ENCODE assay signal across 8 cellular contexts in genomic region chr13:26022538-26023292, GRCh38. TPM values are rescaled to one million over a fixed set of nuclear protein-coding genes. Genes with fewer than 3 reads are reported as not detected.
DNase-seq lines count a peak whose midpoint lies in the region; ATAC-seq and TF ChIP-seq lines count a peak whose summit lies in the region.

No MANE protein-coding gene starts in this region.

- H3K79me2 ChIP-seq in SK-N-SH (ENCODE audit: insufficient read depth), result no peaks in the 10 kb centered on the region

- no peak overlapping the region for H3K27ac ChIP-seq in SK-N-SH (ENCODE audit: low read depth in 2 of 2, low read length in 1 of 2)
- peak overlapping the region; percentile 76 for H3K27ac ChIP-seq in left ventricle myocardium inferior (replicated peaks)
- H3K27ac ChIP-seq in testis, result no peak overlapping the region

- no peaks in the 10 kb centered on the region for H4K20me1 ChIP-seq in SK-N-SH (ENCODE audit: insufficient read depth)

- H3K4me2 ChIP-seq in SK-N-SH, result no peak overlapping the region

- TF ChIP-seq EP300 in SK-N-SH (IDR thresholded peaks at IDR 0.05; ENCODE audit: borderline replicate concordance in 1 of 2, low read depth in 1 of 2, low read length in 1 of 2), result peak in 1 of 2 experiments; percentile 76; a peak in 2 of 4 replicates

- H3K4me3 ChIP-seq in SK-N-SH (ENCODE audit: low read depth in 2 of 2, low read length in 1 of 2) (no peak overlapping the region), left ventricle myocardium inferior (no peak overlapping the region), testis (no peak overlapping the region)

- H3K36me3 ChIP-seq in SK-N-SH (replicated peaks in 1 of 2; ENCODE audit: control insufficient read depth in 1 of 2, insufficient read depth in 2 of 2, low read length in 1 of 2) (no peaks in the 10 kb centered on the region), left ventricle myocardium inferior (no peaks in the 10 kb centered on the region), testis (ENCODE audit: low read depth, missing control alignments) (no peaks in the 10 kb centered on the region)

- ATAC-seq in GM18520 (IDR thresholded peaks at IDR 0.05; ENCODE audit: unreplicated experiment), result no peak
- no peak for ATAC-seq in HG03039 (IDR thresholded peaks at IDR 0.05; ENCODE audit: unreplicated experiment)

- no peaks in the 10 kb centered on the region for H3K9me3 ChIP-seq in SK-N-SH
- no peaks in the 10 kb centered on the region for H3K9me3 ChIP-seq in left ventricle myocardium inferior (replicated peaks)
- H3K9me3 ChIP-seq in testis, result no peaks in the 10 kb centered on the region

- H2AFZ ChIP-seq in SK-N-SH (ENCODE audit: low read depth), result no peak overlapping the region

- no peak overlapping the region for H3K9ac ChIP-seq in SK-N-SH

- 16% methylated on average over 13 of the region's 13 CpGs for WGBS in SK-N-SH (ENCODE audit: low lambda C conversion rate)
- 76 to 90% methylated on average over 12 to 13 of the region's 13 CpGs for WGBS in testis, 2 donors

- H3F3A ChIP-seq in SK-N-SH (replicated peaks; ENCODE audit: insufficient read depth), result no peaks in the 10 kb centered on the region

- TF ChIP-seq CTCF in SK-N-SH (IDR thresholded peaks at IDR 0.05) (no peak), left ventricle myocardium inferior (IDR thresholded peaks at IDR 0.05; ENCODE audit: borderline replicate concordance) (no peak), testis (IDR thresholded peaks at IDR 0.05) (no peak)

- CTCF ChIA-PET in SK-N-SH (lab: Yijun Ruan, JAX), result interaction anchor here (1.0 to 1.6 kb wide), 3 partner anchors 15 to 362 kb away, joined by 3 to 4 read pairs (median 4); no protein-coding TSS in a partner anchor

- intact Hi-C loops in left ventricle myocardium inferior (cut with micrococcal nuclease), result no loop called here
- intact Hi-C loops in testis (cut with DNase I; ENCODE audit: low total_unique reads), result no loop called here

- H3K27me3 ChIP-seq in SK-N-SH (ENCODE audit: insufficient read depth), result no peaks in the 10 kb centered on the region
- peaks cover 34% of the 10 kb centered on the region for H3K27me3 ChIP-seq in left ventricle myocardium inferior (ENCODE audit: low read depth)
- no peaks in the 10 kb centered on the region for H3K27me3 ChIP-seq in testis

- DNase-seq in HT-29 (ENCODE audit: low spot score), result peak; percentile 30
- peak; percentile 85 for DNase-seq in SK-N-SH
- peak; percentile 83 for DNase-seq in left ventricle myocardium inferior
- peak; percentile 58 for DNase-seq in testis
- DNase-seq in occipital lobe (lab: John Stamatoyannopoulos, UW), result no peak
- DNase-seq in activated CD4-positive, alpha-beta T cell treated with anti-CD3 and anti-CD28 coated beads for 48 hours, result no peak

- no peak for TF ChIP-seq POLR2A in testis (IDR thresholded peaks at IDR 0.05)

- H3K4me1 ChIP-seq in SK-N-SH (ENCODE audit: control insufficient read depth in 1 of 2, insufficient read depth in 2 of 2, low read depth in 1 of 2, low read length in 1 of 2) (peaks cover 0 to 8% of the 10 kb centered on the region in 2 experiments; a peak in 1 of 4 replicates), left ventricle myocardium inferior (peaks cover 50% of the 10 kb centered on the region), testis (peaks cover 26% of the 10 kb centered on the region)

- peak; percentile 22 for TF ChIP-seq RAD21 in SK-N-SH (IDR thresholded peaks at IDR 0.05; ENCODE audit: low read length)

- POLR2A ChIA-PET in SK-N-SH (lab: Yijun Ruan, JAX), result interaction anchor here (0.6 kb wide), 2 partner anchors 27 to 150 kb away, joined by 3 to 4 read pairs; no protein-coding TSS in a partner anchor

- H3K9me2 ChIP-seq in SK-N-SH, result no peaks in the 10 kb centered on the region

TF ChIP-seq in SK-N-SH, 30 proteins besides CTCF, POLR2A, EP300 and RAD21:
- TF ChIP-seq NRF1 (IDR thresholded peaks at IDR 0.05; ENCODE audit: low read depth, low read length), result no peak
- peak; percentile 98 for TF ChIP-seq MXI1 (IDR thresholded peaks at IDR 0.05; ENCODE audit: low read depth, low read length)
- TF ChIP-seq RCOR1 (IDR thresholded peaks at IDR 0.05; ENCODE audit: low read length), result peak; percentile 81; the same call in 1 of the 2 replicates
- peak; percentile 68; the same call in 1 of the 2 replicates for TF ChIP-seq FOXJ3 (CRISPR knock-in tag; IDR thresholded peaks at IDR 0.05)
- TF ChIP-seq CHD2 (IDR thresholded peaks at IDR 0.05; ENCODE audit: low read length, partially characterized antibody), result peak; percentile 47

RNA-seq across cellular contexts. Expression of gene SHISA2, which starts 29.1 kb away (rescaled TPM):
- total RNA-seq in HT-29 (2014; rRNA removed; shearing (Covaris generic)), result not detected in 2 replicates
- polyA plus RNA-seq in SK-N-SH (2012; rRNA removed) (not detected in 2 replicates), testis (ENCODE audit: insufficient read depth, low read depth, low replicate concordance) (2.7 TPM)
- not detected in 2 replicates for polyA plus RNA-seq in SK-N-SH (2012; cell fraction: cytosol; rRNA removed)
- not detected in 2 replicates for polyA plus RNA-seq in SK-N-SH (2012; cell fraction: nucleus; rRNA removed)
- total RNA-seq in left ventricle myocardium inferior (0.22 TPM), testis (10 to 100 TPM in 1 of 2 donors, 1 to 10 TPM in 1; 8.2 to 20.6 TPM), occipital lobe (21.4 TPM)

Comparison
In these comparisons a context has a peak if more than half of its experiments do, and no peak if none do; other contexts are left out.
1. DNase-seq: peak in HT-29 (single experiment), SK-N-SH (single experiment), left ventricle myocardium inferior (single experiment) and testis (single experiment); none in occipital lobe (single experiment) and activated CD4-positive, alpha-beta T cell treated with anti-CD3 and anti-CD28 coated beads for 48 hours (single experiment).